In the genomic region with DNA sequence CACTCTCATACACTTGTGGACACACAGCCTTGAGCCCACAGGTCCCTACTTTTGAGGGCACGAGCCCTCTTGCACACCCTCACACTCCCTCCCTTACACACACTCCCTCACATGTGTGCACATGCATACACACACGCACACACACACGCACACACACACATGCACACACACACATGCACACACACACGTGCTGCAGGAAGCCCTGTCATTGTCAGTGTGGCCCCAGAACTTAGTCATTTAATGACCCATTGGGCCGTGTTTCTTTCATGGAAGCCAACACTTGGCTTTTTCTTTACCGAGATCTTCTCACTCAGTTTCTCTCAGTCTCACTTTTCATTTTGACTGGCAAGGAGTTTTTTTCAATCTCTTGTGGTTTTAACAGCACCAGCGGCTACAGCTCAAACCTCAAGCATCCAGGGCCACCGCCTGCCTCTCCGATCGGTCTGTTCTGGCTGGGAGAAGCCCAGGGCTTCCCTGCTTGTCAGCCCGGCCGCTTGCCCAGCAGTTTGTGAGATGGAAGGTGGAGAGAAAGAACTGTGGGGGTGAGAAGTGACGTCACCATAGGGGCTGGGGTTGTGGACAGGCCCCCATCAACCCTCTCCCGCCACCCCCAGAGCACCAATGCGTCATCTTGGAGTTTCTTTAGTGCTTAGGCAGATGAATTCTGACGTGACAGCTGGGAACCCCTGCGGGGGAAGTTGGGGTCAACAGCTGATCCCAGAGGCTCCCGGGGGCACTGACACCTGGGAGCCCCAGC, we compare ENCODE assay signal across 8 cellular contexts. TPM values are rescaled to one million over a fixed set of nuclear protein-coding genes. Genes with fewer than 3 reads are reported as not detected.
A peak's percentile ranks its signal among the peaks of the same experiment; 100 is the strongest.
DNase-seq lines count a peak whose midpoint lies in the region; ATAC-seq and TF ChIP-seq lines count a peak whose summit lies in the region.

No MANE protein-coding gene starts in this region.

- H3K27ac ChIP-seq in left ventricle myocardium inferior (replicated peaks), result no peak overlapping the region
- no peak overlapping the region for H3K27ac ChIP-seq in upper lobe of left lung

- no peak for TF ChIP-seq CTCF in left ventricle myocardium inferior (IDR thresholded peaks at IDR 0.05; ENCODE audit: borderline replicate concordance)
- no peak for TF ChIP-seq CTCF in endothelial cell (IDR thresholded peaks at IDR 0.05; ENCODE audit: unreplicated experiment)
- no peak for TF ChIP-seq CTCF in upper lobe of left lung (IDR thresholded peaks at IDR 0.05)
- no peak for TF ChIP-seq CTCF in lower leg skin (IDR thresholded peaks at IDR 0.05)

- H3K27me3 ChIP-seq in left ventricle myocardium inferior (ENCODE audit: low read depth) (peaks cover 21% of the 10 kb centered on the region), upper lobe of left lung (no peaks in the 10 kb centered on the region)

- H3K4me1 ChIP-seq in left ventricle myocardium inferior (peaks cover 9% of the 10 kb centered on the region), upper lobe of left lung (peaks cover 0 to 6% (median 3%) of the 10 kb centered on the region in 4 donors)

- no peak for TF ChIP-seq EP300 in upper lobe of left lung (IDR thresholded peaks at IDR 0.05)

- peak; percentile 89 for DNase-seq in activated CD8-positive, alpha-beta memory T cell treated with anti-CD3 and anti-CD28 coated beads, Interleukin-2, amount 10 ng/mL, durations not matched to agents 7 days and 5 days
- peak; percentile 66 to 75 for DNase-seq in stimulated activated CD4-positive, alpha-beta T cell treated with anti-CD3 and anti-CD28 coated beads, Interleukin-2, amount 100 ng/mL, for 24 hours
- DNase-seq in left ventricle myocardium inferior (no peak), endothelial cell (ENCODE audit: low spot score) (no peak), upper lobe of left lung (no peak), lower leg skin (ENCODE audit: low spot score in 2 of 2) (no peak)

- no peak overlapping the region for H3K27ac Mint-ChIP-seq in activated CD8-positive, alpha-beta memory T cell treated with anti-CD3 and anti-CD28 coated beads, Interleukin-2, amount 10 ng/mL, durations not matched to agents 7 days and 5 days
- no peak overlapping the region for H3K27ac Mint-ChIP-seq in endothelial cell (ENCODE audit: unreplicated experiment)

- H3K4me3 Mint-ChIP-seq in activated CD8-positive, alpha-beta memory T cell treated with anti-CD3 and anti-CD28 coated beads, Interleukin-2, amount 10 ng/mL, durations not matched to agents 7 days and 5 days, result no peak overlapping the region
- H3K4me3 Mint-ChIP-seq in endothelial cell (ENCODE audit: unreplicated experiment), result no peak overlapping the region

- peaks cover 35% of the 10 kb centered on the region for H3K4me1 Mint-ChIP-seq in activated CD8-positive, alpha-beta memory T cell treated with anti-CD3 and anti-CD28 coated beads, Interleukin-2, amount 10 ng/mL, durations not matched to agents 7 days and 5 days
- no peaks in the 10 kb centered on the region for H3K4me1 Mint-ChIP-seq in endothelial cell (ENCODE audit: unreplicated experiment)

- H3K9me3 ChIP-seq in left ventricle myocardium inferior (replicated peaks) (no peaks in the 10 kb centered on the region), upper lobe of left lung (no peaks in the 10 kb centered on the region)

- no peaks in the 10 kb centered on the region for H3K9me3 Mint-ChIP-seq in activated CD8-positive, alpha-beta memory T cell treated with anti-CD3 and anti-CD28 coated beads, Interleukin-2, amount 10 ng/mL, durations not matched to agents 7 days and 5 days (ENCODE audit: low read depth)
- no peaks in the 10 kb centered on the region for H3K9me3 Mint-ChIP-seq in endothelial cell (ENCODE audit: unreplicated experiment)

- no peaks in the 10 kb centered on the region for H3K36me3 Mint-ChIP-seq in activated CD8-positive, alpha-beta memory T cell treated with anti-CD3 and anti-CD28 coated beads, Interleukin-2, amount 10 ng/mL, durations not matched to agents 7 days and 5 days
- H3K36me3 Mint-ChIP-seq in endothelial cell (ENCODE audit: low read depth, unreplicated experiment), result no peaks in the 10 kb centered on the region

- CTCF ChIA-PET in activated CD8-positive, alpha-beta memory T cell treated with anti-CD3 and anti-CD28 coated beads, Interleukin-2, amount 10 ng/mL, durations not matched to agents 7 days and 5 days (lab: Charles Lee), result interaction anchor here (0.6 to 3.3 kb wide), 10 partner anchors 10 to 1714 kb away, joined by 3 to 12 read pairs (median 4); no protein-coding TSS in a partner anchor

- ATAC-seq in GM18873 (IDR thresholded peaks at IDR 0.05; ENCODE audit: low FRiP score, unreplicated experiment) (peak; percentile 46), HG03025 (IDR thresholded peaks at IDR 0.05; ENCODE audit: low FRiP score, unreplicated experiment) (peak; percentile 38), upper lobe of left lung (ENCODE audit: low FRiP score in 2 of 2) (no peak)
- peak; percentile 68 for ATAC-seq in activated CD8-positive, alpha-beta memory T cell treated with anti-CD3 and anti-CD28 coated beads, Interleukin-2, amount 10 ng/mL, durations not matched to agents 7 days and 5 days

- intact Hi-C loops in left ventricle myocardium inferior (cut with micrococcal nuclease), result no loop called here
- intact Hi-C loops in lower leg skin (cut with DNase I; ENCODE audit: low total_unique reads), result no loop called here

- H3K36me3 ChIP-seq in left ventricle myocardium inferior, result no peaks in the 10 kb centered on the region
- H3K36me3 ChIP-seq in upper lobe of left lung, result no peaks in the 10 kb centered on the region

- peaks cover 13% of the 10 kb centered on the region for H3K27me3 Mint-ChIP-seq in activated CD8-positive, alpha-beta memory T cell treated with anti-CD3 and anti-CD28 coated beads, Interleukin-2, amount 10 ng/mL, durations not matched to agents 7 days and 5 days
- H3K27me3 Mint-ChIP-seq in endothelial cell (ENCODE audit: unreplicated experiment), result peaks cover 2% of the 10 kb centered on the region

- WGBS in upper lobe of left lung, 2 donors, result 48 to 61% methylated on average over 15 to 18 of the region's 18 CpGs
- 56 to 68% methylated on average over 15 to 18 of the region's 18 CpGs for WGBS in lower leg skin, 2 donors

- H3K4me3 ChIP-seq in left ventricle myocardium inferior (no peak overlapping the region), upper lobe of left lung (no peak overlapping the region), lower leg skin (ENCODE audit: low read depth, poor library complexity, severe bottlenecking) (no peak overlapping the region)

- TF ChIP-seq POLR2A in upper lobe of left lung (IDR thresholded peaks at IDR 0.05), result no peak
- TF ChIP-seq POLR2A in lower leg skin (IDR thresholded peaks at IDR 0.05), result no peak

RNA-seq across cellular contexts. Expression of a gene that starts 15.8 kb away (rescaled TPM):
- 10 to 100 TPM in 1 of 2 experiments, 1 to 10 TPM in 1; 3.8 to 14.8 TPM for total RNA-seq in activated CD8-positive, alpha-beta memory T cell treated with anti-CD3 and anti-CD28 coated beads, Interleukin-2, amount 10 ng/mL, durations not matched to agents 7 days and 5 days
- 0.82 TPM for total RNA-seq in left ventricle myocardium inferior
- 1.9 TPM for total RNA-seq in endothelial cell (ENCODE audit: unreplicated experiment)
- 1 to 10 TPM in 4 of 6 donors, under 1 TPM in 2; 0.22 to 3.3 (median 1.2) TPM for total RNA-seq in upper lobe of left lung
- total RNA-seq in lower leg skin, result 1 to 10 TPM in 3 of 4 donors, under 1 TPM in 1; 0.72 to 4.1 (median 1.9) TPM

RNA-seq across cellular contexts. Expression of a gene that starts 28.0 kb away (rescaled TPM):
- total RNA-seq in activated CD8-positive, alpha-beta memory T cell treated with anti-CD3 and anti-CD28 coated beads, Interleukin-2, amount 10 ng/mL, durations not matched to agents 7 days and 5 days, result 10 to 100 TPM; 41.4 to 59.3 TPM
- total RNA-seq in left ventricle myocardium inferior (16.2 TPM), endothelial cell (ENCODE audit: unreplicated experiment) (49.9 TPM), upper lobe of left lung (10 to 100 TPM; 39.6 to 87.1 (median 50.1) TPM), lower leg skin (10 to 100 TPM; 27.3 to 33.2 (median 30.1) TPM)

Comparison
In these comparisons a context has a peak if more than half of its experiments do, and no peak if none do; other contexts are left out.
1. ATAC-seq: peak in GM18873 (single experiment), HG03025 (single experiment) and activated CD8-positive, alpha-beta memory T cell treated with anti-CD3 and anti-CD28 coated beads, Interleukin-2, amount 10 ng/mL, durations not matched to agents 7 days and 5 days (single experiment); none in upper lobe of left lung (0 of 2).
2. DNase-seq: peak in activated CD8-positive, alpha-beta memory T cell treated with anti-CD3 and anti-CD28 coated beads, Interleukin-2, amount 10 ng/mL, durations not matched to agents 7 days and 5 days (single experiment) and stimulated activated CD4-positive, alpha-beta T cell treated with anti-CD3 and anti-CD28 coated beads, Interleukin-2, amount 100 ng/mL, for 24 hours (2 of 2); none in left ventricle myocardium inferior (single experiment), endothelial cell (single experiment), upper lobe of left lung (0 of 2) and lower leg skin (0 of 2).